Comparison of ENCODE assay signal across 14 cellular contexts in genomic region chr1:185608166-185608565, GRCh38.
DNase-seq lines count a peak whose midpoint lies in the region; ATAC-seq, FAIRE-seq and TF ChIP-seq lines count a peak whose summit lies in the region.
"Had no signal": no experiment of that assay in that cellular context is flagged by ENCODE, and none has a peak within 500 bp of the region (broad histone marks: within the 10 kb centered on the region; RNA-seq: fewer than 3 reads in every experiment).

No MANE protein-coding gene starts in this region.

- no peak overlapping the region for H3K4me3 Mint-ChIP-seq in HFFc6

- no peaks in the 10 kb centered on the region for H3K36me3 Mint-ChIP-seq in HFFc6 (ENCODE audit: low read depth)

- POLR2A ChIA-PET in HEK293T (lab: Yijun Ruan, JAX), result no interaction called here

- TF ChIP-seq CTCF in HFFc6 (IDR thresholded peaks at IDR 0.05), result no peak

- ATAC-seq in GM18873 (IDR thresholded peaks at IDR 0.05; ENCODE audit: low FRiP score, unreplicated experiment) (peak; percentile 74), HG03432 (IDR thresholded peaks at IDR 0.05; ENCODE audit: unreplicated experiment) (peak; percentile 80), left lobe of liver (no peak)
- ATAC-seq: HCT116 had no signal

- DNase-seq in HFFc6 (peak; percentile 43), left lobe of liver (ENCODE audit: low spot score) (no peak), NCI-H748 treated with DMSO at 0.1 percent for 48 hours (lab: John Stamatoyannopoulos, UW) (no peak), HEK293T (ENCODE audit: extremely low spot score) (no peak), cerebellum (ENCODE audit: low spot score) (no peak)
- DNase-seq: activated CD4-positive, alpha-beta T cell treated with anti-CD3 and anti-CD28 coated beads, Interleukin-2, amount 50 U/mL, for 48 hours; NCI-H1930; occipital lobe; stimulated activated CD4-positive, alpha-beta T cell treated with anti-CD3 and anti-CD28 coated beads, Interleukin-2, amount 100 ng/mL, for 48 hours; thyroid gland had no signal

- FAIRE-seq in colon (lab: Jason Lieb, UNC), result peak; percentile 21

- CTCF ChIA-PET in HEK293T (lab: Yijun Ruan, JAX), result no interaction called here

- H3K27ac Mint-ChIP-seq in HFFc6, result no peak overlapping the region

- H3K27me3 Mint-ChIP-seq in HFFc6 (ENCODE audit: insufficient read depth), result peaks cover 2% of the 10 kb centered on the region; the same call in 1 of the 2 replicates

- H3K9me3 Mint-ChIP-seq in HFFc6, result no peaks in the 10 kb centered on the region

- peaks cover 10% of the 10 kb centered on the region for H3K4me1 Mint-ChIP-seq in HFFc6 (ENCODE audit: low read depth)

TF ChIP-seq in HEK293T, 16 proteins besides CTCF, POLR2A, EP300 and RAD21:
- no peak for TF ChIP-seq SUZ12 (IDR thresholded peaks at IDR 0.05)
- no peak for TF ChIP-seq L3MBTL2 (conservative IDR thresholded peaks at IDR 0.05)
- no peak for TF ChIP-seq ZNF384 (IDR thresholded peaks at IDR 0.05)
- TF ChIP-seq SP1 (IDR thresholded peaks at IDR 0.05), result no peak
- no peak for TF ChIP-seq LEF1 (IDR thresholded peaks at IDR 0.05; ENCODE audit: borderline replicate concordance)
- no peak for TF ChIP-seq FOXM1 (IDR thresholded peaks at IDR 0.05; ENCODE audit: borderline replicate concordance)
- no peak for TF ChIP-seq PKNOX1 (IDR thresholded peaks at IDR 0.05)
- no peak for TF ChIP-seq NFRKB (IDR thresholded peaks at IDR 0.05)
- TF ChIP-seq FOXA1 (IDR thresholded peaks at IDR 0.05), result no peak
- no peak for TF ChIP-seq TARDBP (IDR thresholded peaks at IDR 0.05)
- no peak for TF ChIP-seq BHLHE40 (IDR thresholded peaks at IDR 0.05; ENCODE audit: borderline replicate concordance)
- TF ChIP-seq ELF4 (IDR thresholded peaks at IDR 0.05), result no peak
- TF ChIP-seq FOXK2 (IDR thresholded peaks at IDR 0.05), result no peak
- TF ChIP-seq ARNT (IDR thresholded peaks at IDR 0.05), result no peak
- TF ChIP-seq CTBP1 (IDR thresholded peaks at IDR 0.05; ENCODE audit: borderline replicate concordance), result no peak
- no peak for TF ChIP-seq HDGF (IDR thresholded peaks at IDR 0.05; ENCODE audit: borderline replicate concordance)
